In the genomic region with DNA sequence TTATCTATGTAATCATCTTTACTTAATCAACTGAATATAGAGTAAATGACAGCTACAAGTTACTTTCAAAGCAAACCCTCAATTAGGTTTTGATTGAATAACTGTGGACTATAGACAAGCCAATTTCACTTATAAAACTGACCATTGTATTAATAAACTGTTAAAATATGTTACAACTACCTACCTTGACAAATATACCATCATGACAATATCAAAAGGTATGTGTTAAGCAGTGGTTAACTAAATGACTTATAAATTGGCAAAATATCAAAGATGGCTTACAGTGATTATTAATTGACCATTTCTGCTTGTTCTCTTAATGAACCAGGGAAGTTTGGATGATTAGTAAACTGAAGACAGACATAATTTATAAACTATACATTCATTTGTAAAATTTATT, we compare ENCODE assay signal across 22 cellular contexts. TPM values are rescaled to one million over a fixed set of nuclear protein-coding genes. Genes with fewer than 3 reads are reported as not detected.
DNase-seq lines count a peak whose midpoint lies in the region; ATAC-seq, FAIRE-seq and TF ChIP-seq lines count a peak whose summit lies in the region.
"Had no signal": no experiment of that assay in that cellular context is flagged by ENCODE, and none has a peak within 500 bp of the region (broad histone marks: within the 10 kb centered on the region; RNA-seq: fewer than 3 reads in every experiment).

No MANE protein-coding gene starts in this region.

- TF ChIP-seq CTCF in PC-3 (conservative IDR thresholded peaks at IDR 0.05; ENCODE audit: low read depth, low read length) (no peak), astrocyte (IDR thresholded peaks at IDR 0.05; ENCODE audit: insufficient read depth, low read depth, low read length) (no peak), keratinocyte (optimal IDR thresholded peaks at IDR 0.05 in 1 of 3, IDR thresholded peaks at IDR 0.05 in 1 of 3, conservative IDR thresholded peaks at IDR 0.05 in 1 of 3; ENCODE audit: extremely low read depth in 1 of 3, insufficient read depth in 2 of 3, low read length in 3 of 3) (no peak), parathyroid adenoma (IDR thresholded peaks at IDR 0.05) (no peak)

- intact Hi-C loops in PC-3 (cut with micrococcal nuclease) = no loop called here

- no peak overlapping the region for H3K4me3 ChIP-seq in PC-3 (ENCODE audit: low read length)
- no peak overlapping the region for H3K4me3 ChIP-seq in astrocyte (ENCODE audit: insufficient read depth, low read depth, low read length)
- H3K4me3 ChIP-seq in keratinocyte (ENCODE audit: control insufficient read depth in 2 of 3, extremely low read depth in 1 of 3, insufficient read depth in 2 of 3, low read depth in 1 of 3, low read length in 3 of 3) = no peak overlapping the region
- peak overlapping the region; percentile 13 for H3K4me3 ChIP-seq in parathyroid adenoma (ENCODE audit: low read depth, low read length)
- H3K4me3 ChIP-seq: GM23248, HAP-1 had no signal

- H3K4me1 ChIP-seq in PC-3 (ENCODE audit: insufficient read depth, low read length) = peaks cover 20% of the 10 kb centered on the region
- peaks cover 23% of the 10 kb centered on the region for H3K4me1 ChIP-seq in astrocyte (ENCODE audit: insufficient read depth, low read length)
- H3K4me1 ChIP-seq in keratinocyte (ENCODE audit: control insufficient read depth, extremely low read depth, insufficient read depth, low read length) = peaks cover 9% of the 10 kb centered on the region
- no peaks in the 10 kb centered on the region for H3K4me1 ChIP-seq in parathyroid adenoma
- H3K4me1 ChIP-seq: BE2C, HAP-1 had no signal

- no peaks in the 10 kb centered on the region for H3K27me3 Mint-ChIP-seq in astrocyte (ENCODE audit: low read depth, unreplicated experiment)
- H3K27me3 Mint-ChIP-seq: CD4-positive, CD25-positive, alpha-beta regulatory T cell had no signal

- H3K36me3 ChIP-seq in PC-3 (ENCODE audit: low read depth, low read length) (no peaks in the 10 kb centered on the region), astrocyte (ENCODE audit: insufficient read depth, low read length) (no peaks in the 10 kb centered on the region), keratinocyte (ENCODE audit: control insufficient read depth in 2 of 2, extremely low read depth in 1 of 2, insufficient read depth in 2 of 2, low read length in 2 of 2) (no peaks in the 10 kb centered on the region), parathyroid adenoma (ENCODE audit: control insufficient read depth, insufficient read depth, low read length) (no peaks in the 10 kb centered on the region)
- H3K36me3 ChIP-seq: BE2C, HAP-1 had no signal

- no peak overlapping the region for H3K27ac Mint-ChIP-seq in astrocyte (ENCODE audit: unreplicated experiment)
- H3K27ac Mint-ChIP-seq: CD4-positive, CD25-positive, alpha-beta regulatory T cell; CD8-positive, alpha-beta memory T cell had no signal

- no peaks in the 10 kb centered on the region for H3K9me3 Mint-ChIP-seq in astrocyte (ENCODE audit: unreplicated experiment)
- H3K9me3 Mint-ChIP-seq: CD8-positive, alpha-beta memory T cell had no signal

- H3K9me3 ChIP-seq in PC-3 (ENCODE audit: low read length) = no peaks in the 10 kb centered on the region
- no peaks in the 10 kb centered on the region for H3K9me3 ChIP-seq in astrocyte (ENCODE audit: insufficient read depth, low read depth, low read length)
- H3K9me3 ChIP-seq in keratinocyte (ENCODE audit: control insufficient read depth, low read depth, low read length) = no peaks in the 10 kb centered on the region
- H3K9me3 ChIP-seq in parathyroid adenoma (ENCODE audit: control insufficient read depth, low read length) = no peaks in the 10 kb centered on the region
- H3K9me3 ChIP-seq: BE2C, HAP-1 had no signal

- FAIRE-seq in astrocyte (lab: Jason Lieb, UNC) (peak; percentile 9), keratinocyte (lab: Jason Lieb, UNC) (peak; percentile 52)
- FAIRE-seq: GM12891, GM19239 had no signal

- no peak overlapping the region for H2AFZ ChIP-seq in PC-3 (ENCODE audit: low read length)
- H2AFZ ChIP-seq in astrocyte (ENCODE audit: low read depth, low read length) = no peak overlapping the region
- H2AFZ ChIP-seq in keratinocyte (ENCODE audit: control insufficient read depth, low read length) = no peak overlapping the region
- H2AFZ ChIP-seq in parathyroid adenoma = no peak overlapping the region
- H2AFZ ChIP-seq: GM23248 had no signal

- BruUV-seq in PC-3 (replicated peaks; lab: Mats Ljungman, UMichigan) = no TSS peak

- CTCF ChIA-PET in PC-3 (lab: Charles Lee) = no interaction called here

- H3K27ac ChIP-seq in PC-3 (ENCODE audit: low read length) (no peak overlapping the region), astrocyte (ENCODE audit: low read depth, low read length) (no peak overlapping the region), keratinocyte (ENCODE audit: control insufficient read depth, insufficient read depth, low read length) (no peak overlapping the region), parathyroid adenoma (no peak overlapping the region)
- H3K27ac ChIP-seq: GM23248, HL-60 had no signal

- 0 out of 2 replicates have a peak, but pooled peaks have one; percentile 24 for ATAC-seq in PC-3

- H3K27me3 ChIP-seq in PC-3 (ENCODE audit: low read length) (no peaks in the 10 kb centered on the region), astrocyte (ENCODE audit: insufficient read depth, low read length) (no peaks in the 10 kb centered on the region), keratinocyte (ENCODE audit: control insufficient read depth, extremely low read depth, insufficient read depth, low read length) (no peaks in the 10 kb centered on the region), parathyroid adenoma (ENCODE audit: control insufficient read depth, insufficient read depth, low read length) (no peaks in the 10 kb centered on the region)

- no peaks in the 10 kb centered on the region for H3K36me3 Mint-ChIP-seq in astrocyte (ENCODE audit: low read depth, unreplicated experiment)
- H3K36me3 Mint-ChIP-seq: CD4-positive, CD25-positive, alpha-beta regulatory T cell; CD8-positive, alpha-beta memory T cell had no signal

- dilution Hi-C loops in keratinocyte (cut with MboI; ENCODE audit: extremely low pct_ligation_motif_present, low sequenced_read_pairs) = no loop called here

- H3K9me2 ChIP-seq in PC-3 (replicated peaks; ENCODE audit: low read length) = no peaks in the 10 kb centered on the region

- peak; percentile 28 for DNase-seq in PC-3
- peak; percentile 33 for DNase-seq in astrocyte (ENCODE audit: low read depth)
- no peak for DNase-seq in keratinocyte (ENCODE audit: low read depth, low spot score)
- DNase-seq in NCI-H1436 (lab: John Stamatoyannopoulos, UW) = no peak
- no peak for DNase-seq in activated CD8-positive, alpha-beta memory T cell treated with anti-CD3 and anti-CD28 coated beads for 24 hours
- DNase-seq in NCI-H748 treated with DMSO at 0.1 percent for 48 hours (lab: John Stamatoyannopoulos, UW) = no peak
- DNase-seq: BE2C; C1 segment of cervical spinal cord; CD4-positive, CD25-positive, alpha-beta regulatory T cell; CD8-positive, alpha-beta memory T cell; COR-L47; DMS 273 treated with DMSO at 0.1 percent for 48 hours; DMS53; DND-41; EL; GM23248 had no signal

- peaks cover 12% of the 10 kb centered on the region for H3K4me1 Mint-ChIP-seq in astrocyte (ENCODE audit: low read depth, unreplicated experiment)
- H3K4me1 Mint-ChIP-seq: CD4-positive, CD25-positive, alpha-beta regulatory T cell; CD8-positive, alpha-beta memory T cell had no signal

- H3K4me3 Mint-ChIP-seq in astrocyte (ENCODE audit: unreplicated experiment) = no peak overlapping the region
- H3K4me3 Mint-ChIP-seq: CD4-positive, CD25-positive, alpha-beta regulatory T cell; CD8-positive, alpha-beta memory T cell had no signal

- no peaks in the 10 kb centered on the region for H3F3A ChIP-seq in PC-3 (ENCODE audit: low read length, unreplicated experiment)

- H3K79me2 ChIP-seq in PC-3 (ENCODE audit: low read length) (no peaks in the 10 kb centered on the region), astrocyte (ENCODE audit: insufficient read depth, low read length) (no peaks in the 10 kb centered on the region), keratinocyte (ENCODE audit: control insufficient read depth, insufficient read depth, low read length) (no peaks in the 10 kb centered on the region), parathyroid adenoma (no peaks in the 10 kb centered on the region)

- POLR2A ChIA-PET in PC-3 (lab: Charles Lee; ENCODE audit: unreplicated experiment) = no interaction called here

- no peaks in the 10 kb centered on the region for H3K9me1 ChIP-seq in keratinocyte (ENCODE audit: control insufficient read depth, extremely low read depth, insufficient read depth, low read length)

- H4K20me1 ChIP-seq in PC-3 (ENCODE audit: low read length) = no peaks in the 10 kb centered on the region
- H4K20me1 ChIP-seq in astrocyte (ENCODE audit: insufficient read depth, low read length) = no peaks in the 10 kb centered on the region
- no peaks in the 10 kb centered on the region for H4K20me1 ChIP-seq in keratinocyte (ENCODE audit: control insufficient read depth, extremely low read depth, insufficient read depth, low read length)

- no peak overlapping the region for H3K9ac ChIP-seq in PC-3 (ENCODE audit: low read length)
- no peak overlapping the region for H3K9ac ChIP-seq in astrocyte (ENCODE audit: low read length)
- H3K9ac ChIP-seq in keratinocyte (ENCODE audit: control insufficient read depth, extremely low read depth, insufficient read depth, low read length) = no peak overlapping the region
- H3K9ac ChIP-seq in parathyroid adenoma = no peak overlapping the region
- H3K9ac ChIP-seq: GM23248 had no signal

- H3K4me2 ChIP-seq in PC-3 (ENCODE audit: low read length) = no peak overlapping the region
- H3K4me2 ChIP-seq in astrocyte (ENCODE audit: low read length) = no peak overlapping the region
- no peak overlapping the region for H3K4me2 ChIP-seq in keratinocyte (ENCODE audit: control insufficient read depth, extremely low read depth, insufficient read depth, low read depth, low read length)
- H3K4me2 ChIP-seq in parathyroid adenoma (ENCODE audit: low read length) = peak overlapping the region; percentile 43

RNA-seq across cellular contexts. Expression of a gene that starts 46.2 kb away (rescaled TPM):
- 0.75 and 1.6 TPM in 2 replicates for total RNA-seq in PC-3 (2014; rRNA removed)
- 0.54 and 1.1 TPM in 2 replicates for total RNA-seq in astrocyte
- 0.01 TPM in 1 of 3 replicates, not detected in the others for polyA plus RNA-seq in keratinocyte
- not detected for polyA plus RNA-seq in keratinocyte (2011; ENCODE audit: low read depth)
- polyA plus RNA-seq in keratinocyte (2011; cell fraction: cytosol; rRNA removed) = not detected in 2 replicates
- polyA plus RNA-seq in keratinocyte (2011; cell fraction: nucleus; rRNA removed) = 0.03 and 0.07 TPM in 2 replicates
- polyA plus RNA-seq in keratinocyte (2012; ENCODE audit: low replicate concordance) = not detected in 2 replicates
- polyA minus RNA-seq in keratinocyte = not detected in 3 replicates
- polyA minus RNA-seq in keratinocyte (2011; cell fraction: cytosol; rRNA and poly(A)+ RNA removed) = not detected
- polyA minus RNA-seq in keratinocyte (2011; cell fraction: nucleus; rRNA and poly(A)+ RNA removed) = 0.11 TPM in 1 of 2 replicates, not detected in the other
- total RNA-seq: CD4-positive, CD25-positive, alpha-beta regulatory T cell; CD8-positive, alpha-beta memory T cell; H4 had no signal
- polyA plus RNA-seq: CD4-positive, CD25-positive, alpha-beta regulatory T cell; CD8-positive, alpha-beta memory T cell had no signal

Comparison
In these comparisons a context has a peak if more than half of its experiments do, and no peak if none do; other contexts are left out.
1. DNase-seq: peak in PC-3 (single experiment) and astrocyte (single experiment); none in keratinocyte (single experiment), NCI-H1436 (single experiment), activated CD8-positive, alpha-beta memory T cell treated with anti-CD3 and anti-CD28 coated beads for 24 hours (single experiment) and NCI-H748 treated with DMSO at 0.1 percent for 48 hours (single experiment).